Comparison of ENCODE assay signal across 17 cellular contexts in genomic region chr1:186202174-186202843, GRCh38.
A peak's percentile ranks its signal among the peaks of the same experiment; 100 is the strongest.
DNase-seq lines count a peak whose midpoint lies in the region; ATAC-seq and TF ChIP-seq lines count a peak whose summit lies in the region.
"Had no signal": no experiment of that assay in that cellular context is flagged by ENCODE, and none has a peak within 500 bp of the region (broad histone marks: within the 10 kb centered on the region; RNA-seq: fewer than 3 reads in every experiment).

No MANE protein-coding gene starts in this region.

- H3K36me3 Mint-ChIP-seq in activated naive CD4-positive, alpha-beta T cell treated with anti-CD3 and anti-CD28 coated beads for 36 hours (ENCODE audit: low read depth): no peaks in the 10 kb centered on the region
- H3K36me3 Mint-ChIP-seq: IgD-negative memory B cell, natural killer cell had no signal

- H3K27ac Mint-ChIP-seq in activated naive CD4-positive, alpha-beta T cell treated with anti-CD3 and anti-CD28 coated beads for 36 hours: no peak overlapping the region
- H3K27ac Mint-ChIP-seq: activated B cell treated with CpG ODN at 0.5 μM for 24 hours; activated T-helper 17 cell treated with anti-CD3 and anti-CD28 coated beads, Interleukin-2, amount 50 U/mL, for 72 hours; B cell; IgD-negative memory B cell; natural killer cell; stimulated activated naive CD8-positive, alpha-beta T cell treated with anti-CD3 and anti-CD28 coated beads, Interleukin-15, amount 100 ng/mL, for 72 hours had no signal

- TF ChIP-seq CTCF in fibroblast of the aortic adventitia (IDR thresholded peaks at IDR 0.05; ENCODE audit: insufficient read depth, low read length): no peak
- no peak for TF ChIP-seq CTCF in thyroid gland (IDR thresholded peaks at IDR 0.05)

- no peaks in the 10 kb centered on the region for H3K9me3 ChIP-seq in adipocyte (ENCODE audit: control insufficient read depth, low read length)
- no peaks in the 10 kb centered on the region for H3K9me3 ChIP-seq in thyroid gland

- H3K27ac ChIP-seq in thyroid gland: no peak overlapping the region

- intact Hi-C loops in thyroid gland (cut with DNase I): no loop called here
- intact Hi-C loops in activated naive CD4-positive, alpha-beta T cell treated with anti-CD3 and anti-CD28 coated beads for 36 hours (cut with micrococcal nuclease): no loop called here

- H3K4me1 ChIP-seq in adipocyte (ENCODE audit: control insufficient read depth, insufficient read depth, low read length) (peaks cover 33% of the 10 kb centered on the region), thyroid gland (no peaks in the 10 kb centered on the region)

- H3K4me3 ChIP-seq in adipocyte (ENCODE audit: low read length) (peak overlapping the region; percentile 36), fibroblast of the aortic adventitia (ENCODE audit: low read depth, low read length) (no peak overlapping the region), thyroid gland (replicated peaks in 1 of 3) (no peak overlapping the region)

- peaks cover 47% of the 10 kb centered on the region for H3K27me3 Mint-ChIP-seq in activated naive CD4-positive, alpha-beta T cell treated with anti-CD3 and anti-CD28 coated beads for 36 hours (ENCODE audit: low read depth)
- H3K27me3 Mint-ChIP-seq: activated B cell treated with CpG ODN at 0.5 μM for 24 hours, B cell, IgD-negative memory B cell had no signal

- H3K4me1 Mint-ChIP-seq in activated naive CD4-positive, alpha-beta T cell treated with anti-CD3 and anti-CD28 coated beads for 36 hours (ENCODE audit: low read depth): peaks cover 18% of the 10 kb centered on the region
- H3K4me1 Mint-ChIP-seq: activated B cell treated with CpG ODN at 0.5 μM for 24 hours; activated T-helper 17 cell treated with anti-CD3 and anti-CD28 coated beads, Interleukin-2, amount 50 U/mL, for 72 hours; B cell; IgD-negative memory B cell; natural killer cell had no signal

- H3K9me3 Mint-ChIP-seq in activated naive CD4-positive, alpha-beta T cell treated with anti-CD3 and anti-CD28 coated beads for 36 hours: no peaks in the 10 kb centered on the region
- H3K9me3 Mint-ChIP-seq: activated B cell treated with CpG ODN at 0.5 μM for 24 hours; activated T-helper 17 cell treated with anti-CD3 and anti-CD28 coated beads, Interleukin-2, amount 50 U/mL, for 72 hours; IgD-negative memory B cell; stimulated activated naive CD8-positive, alpha-beta T cell treated with anti-CD3 and anti-CD28 coated beads, Interleukin-15, amount 100 ng/mL, for 72 hours had no signal

- TF ChIP-seq POLR2A in thyroid gland (IDR thresholded peaks at IDR 0.05): no peak

- CTCF ChIA-PET in activated naive CD4-positive, alpha-beta T cell treated with anti-CD3 and anti-CD28 coated beads for 36 hours (lab: Charles Lee): interaction anchor here (1.1 kb wide), 1 partner anchor 11 kb away, joined by 4 read pairs; no protein-coding TSS in a partner anchor

- H3K4me3 Mint-ChIP-seq in activated naive CD4-positive, alpha-beta T cell treated with anti-CD3 and anti-CD28 coated beads for 36 hours: no peak overlapping the region
- H3K4me3 Mint-ChIP-seq: activated B cell treated with CpG ODN at 0.5 μM for 24 hours; activated T-helper 17 cell treated with anti-CD3 and anti-CD28 coated beads, Interleukin-2, amount 50 U/mL, for 72 hours; B cell; IgD-negative memory B cell; natural killer cell; stimulated activated naive CD8-positive, alpha-beta T cell treated with anti-CD3 and anti-CD28 coated beads, Interleukin-15, amount 100 ng/mL, for 72 hours had no signal

- H3K36me3 ChIP-seq in adipocyte (ENCODE audit: control insufficient read depth, insufficient read depth, low read length, severe bottlenecking): no peaks in the 10 kb centered on the region
- H3K36me3 ChIP-seq in thyroid gland: no peaks in the 10 kb centered on the region

- H3K27me3 ChIP-seq in adipocyte (replicated peaks; ENCODE audit: control insufficient read depth, insufficient read depth, low read length): no peaks in the 10 kb centered on the region
- no peaks in the 10 kb centered on the region for H3K27me3 ChIP-seq in thyroid gland

- H3K9ac ChIP-seq in adipocyte (ENCODE audit: low read length): peak overlapping the region; percentile 48

- 78 to 87% methylated on average over 7 of the region's 7 CpGs for WGBS in thyroid gland, 2 donors

- DNase-seq in adipocyte (ENCODE audit: low read depth) (no peak), fibroblast of the aortic adventitia (ENCODE audit: low read depth) (peak; percentile 96), mucosa of gallbladder (ENCODE audit: low spot score) (peak; percentile 16), thyroid gland (peak; percentile 7 to 17), NCI-H2227 treated with DMSO at 0.1 percent for 48 hours (lab: John Stamatoyannopoulos, UW) (no peak)
- DNase-seq in activated naive CD4-positive, alpha-beta T cell treated with anti-CD3 and anti-CD28 coated beads for 36 hours: no peak
- DNase-seq: activated B cell treated with CpG ODN at 0.5 μM for 24 hours; MV-4-11; natural killer cell; NCI-H187 treated with DMSO at 0.1 percent for 48 hours; NCI-H510A; stimulated activated naive CD8-positive, alpha-beta T cell treated with anti-CD3 and anti-CD28 coated beads, Interleukin-15, amount 100 ng/mL, for 72 hours had no signal

- ATAC-seq in GM18867 (IDR thresholded peaks at IDR 0.05; ENCODE audit: unreplicated experiment): no peak
- ATAC-seq in HG02840 (IDR thresholded peaks at IDR 0.05; ENCODE audit: low FRiP score, unreplicated experiment): no peak
- ATAC-seq: activated T-helper 17 cell treated with anti-CD3 and anti-CD28 coated beads, Interleukin-2, amount 50 U/mL, for 72 hours; natural killer cell; stimulated activated naive CD8-positive, alpha-beta T cell treated with anti-CD3 and anti-CD28 coated beads, Interleukin-15, amount 100 ng/mL, for 72 hours had no signal

Comparison
In these comparisons a context has a peak if more than half of its experiments do, and no peak if none do; other contexts are left out.
1. DNase-seq: peak in fibroblast of the aortic adventitia (single experiment), mucosa of gallbladder (single experiment) and thyroid gland (2 of 2); none in adipocyte (single experiment), activated naive CD4-positive, alpha-beta T cell treated with anti-CD3 and anti-CD28 coated beads for 36 hours (single experiment) and NCI-H2227 treated with DMSO at 0.1 percent for 48 hours (single experiment).